ENCODE assay signal across 10 cellular contexts in genomic region chr19:4454952-4455738, GRCh38. TPM values are rescaled to one million over a fixed set of nuclear protein-coding genes. Genes with fewer than 3 reads are reported as not detected.
A peak's percentile ranks its signal among the peaks of the same experiment; 100 is the strongest.
DNase-seq lines count a peak whose midpoint lies in the region; ATAC-seq and TF ChIP-seq lines count a peak whose summit lies in the region.
"Had no signal": no experiment of that assay in that cellular context is flagged by ENCODE, and none has a peak within 500 bp of the region (broad histone marks: within the 10 kb centered on the region; RNA-seq: fewer than 3 reads in every experiment).

No MANE protein-coding gene starts in this region.

- H3K27me3 ChIP-seq in NT2/D1 (ENCODE audit: insufficient read depth, insufficient read length) (no peaks in the 10 kb centered on the region), neural progenitor cell (no peaks in the 10 kb centered on the region)

- H3K27me3 Mint-ChIP-seq in neural progenitor cell (ENCODE audit: insufficient read depth, low read depth): peaks cover 6% of the 10 kb centered on the region
- peaks cover 14% of the 10 kb centered on the region for H3K27me3 Mint-ChIP-seq in endothelial cell (ENCODE audit: unreplicated experiment)
- H3K27me3 Mint-ChIP-seq: IgD-negative memory B cell had no signal

- H3K4me3 Mint-ChIP-seq in neural progenitor cell (peak overlapping the region; percentile 72), endothelial cell (ENCODE audit: unreplicated experiment) (no peak overlapping the region)

- H3K27ac Mint-ChIP-seq in neural progenitor cell: no peak overlapping the region
- H3K27ac Mint-ChIP-seq in endothelial cell (ENCODE audit: unreplicated experiment): no peak overlapping the region

- H3K4me1 Mint-ChIP-seq in neural progenitor cell (peaks cover 24% of the 10 kb centered on the region), endothelial cell (ENCODE audit: unreplicated experiment) (peaks cover 12% of the 10 kb centered on the region)

- no peaks in the 10 kb centered on the region for H3K79me2 ChIP-seq in neural progenitor cell (ENCODE audit: low read depth)

- H3K27ac ChIP-seq in neural progenitor cell: no peak overlapping the region

- peak; percentile 75 for DNase-seq in AG20443 (ENCODE audit: low spot score)
- DNase-seq in NT2/D1 (ENCODE audit: low read depth, low spot score): no peak
- DNase-seq in epithelial cell of proximal tubule (ENCODE audit: low read depth): no peak
- DNase-seq in neural progenitor cell (ENCODE audit: low spot score): no peak
- no peak for DNase-seq in endothelial cell (ENCODE audit: low spot score)
- DNase-seq in NCI-H1694 (lab: John Stamatoyannopoulos, UW): no peak
- DNase-seq in NCI-H524 (lab: John Stamatoyannopoulos, UW): no peak
- DNase-seq: activated CD4-positive, alpha-beta T cell treated with anti-CD3 and anti-CD28 coated beads, Interleukin-2, amount 50 U/mL, for 1 hour had no signal

- peak overlapping the region; percentile 96 for H3K4me2 ChIP-seq in neural progenitor cell

- no peak for TF ChIP-seq CTCF in epithelial cell of proximal tubule (conservative IDR thresholded peaks at IDR 0.05; ENCODE audit: low read depth, low read length)
- no peak for TF ChIP-seq CTCF in neural progenitor cell (IDR thresholded peaks at IDR 0.05)
- TF ChIP-seq CTCF in endothelial cell (IDR thresholded peaks at IDR 0.05; ENCODE audit: unreplicated experiment): no peak

- H3K36me3 ChIP-seq in NT2/D1 (ENCODE audit: insufficient read depth, insufficient read length, low read length) (peaks cover 32% of the 10 kb centered on the region), neural progenitor cell (no peaks in the 10 kb centered on the region)

- no peak overlapping the region for H2AFZ ChIP-seq in neural progenitor cell (replicated peaks)

- H3K4me1 ChIP-seq in NT2/D1 (ENCODE audit: insufficient read depth, insufficient read length): peaks cover 24% of the 10 kb centered on the region
- H3K4me1 ChIP-seq in neural progenitor cell: peaks cover 16% of the 10 kb centered on the region

- ATAC-seq in GM21619 (IDR thresholded peaks at IDR 0.05; ENCODE audit: unreplicated experiment): no peak

- H3K9me3 ChIP-seq in NT2/D1 (ENCODE audit: insufficient read depth, low read length) (no peaks in the 10 kb centered on the region), neural progenitor cell (ENCODE audit: low read depth) (no peaks in the 10 kb centered on the region)

- peaks cover 2% of the 10 kb centered on the region for H3K36me3 Mint-ChIP-seq in neural progenitor cell
- H3K36me3 Mint-ChIP-seq in endothelial cell (ENCODE audit: low read depth, unreplicated experiment): peaks cover 4% of the 10 kb centered on the region
- H3K36me3 Mint-ChIP-seq: IgD-negative memory B cell had no signal

- H4K20me1 ChIP-seq in neural progenitor cell (ENCODE audit: low read depth): peaks cover 10% of the 10 kb centered on the region

- H3K9ac ChIP-seq in NT2/D1 (ENCODE audit: insufficient read length, low read depth) (peak overlapping the region; percentile 88), neural progenitor cell (no peak overlapping the region)

- peaks cover 31% of the 10 kb centered on the region for H3F3A ChIP-seq in neural progenitor cell (ENCODE audit: low read depth)

- no peaks in the 10 kb centered on the region for H3K9me3 Mint-ChIP-seq in neural progenitor cell
- H3K9me3 Mint-ChIP-seq in endothelial cell (ENCODE audit: unreplicated experiment): no peaks in the 10 kb centered on the region
- H3K9me3 Mint-ChIP-seq: IgD-negative memory B cell had no signal

- no peak overlapping the region for H3K4me3 ChIP-seq in NT2/D1 (ENCODE audit: insufficient read length, low read depth)
- H3K4me3 ChIP-seq in epithelial cell of proximal tubule (ENCODE audit: low read depth, low read length): peak overlapping the region; percentile 94
- H3K4me3 ChIP-seq in neural progenitor cell: no peak overlapping the region

RNA-seq across cellular contexts. Expression of gene UBXN6, which starts 2.4 kb away (rescaled TPM):
- 40.9 and 62.4 TPM in 2 replicates for total RNA-seq in epithelial cell of proximal tubule
- total RNA-seq in neural progenitor cell (ENCODE audit: low replicate concordance): 24.9 and 42.7 TPM in 2 replicates
- 45.7 TPM for total RNA-seq in endothelial cell (ENCODE audit: unreplicated experiment)

RNA-seq across cellular contexts. Expression of gene HDGFL2, which starts 17.0 kb away (rescaled TPM):
- 91.8 and 93.8 TPM in 2 replicates for total RNA-seq in epithelial cell of proximal tubule
- total RNA-seq in neural progenitor cell (ENCODE audit: low replicate concordance): 36.0 and 166 TPM in 2 replicates
- total RNA-seq in endothelial cell (ENCODE audit: unreplicated experiment): 107 TPM

RNA-seq across cellular contexts. Expression of gene CHAF1A, which starts 52.7 kb away (rescaled TPM):
- 36.7 and 50.2 TPM in 2 replicates for total RNA-seq in epithelial cell of proximal tubule
- 37.5 and 82.1 TPM in 2 replicates for total RNA-seq in neural progenitor cell (ENCODE audit: low replicate concordance)
- 29.8 TPM for total RNA-seq in endothelial cell (ENCODE audit: unreplicated experiment)

RNA-seq across cellular contexts. Expression of gene SH3GL1, which starts 54.8 kb away (rescaled TPM):
- total RNA-seq in epithelial cell of proximal tubule (66.5 and 109 TPM in 2 replicates), neural progenitor cell (ENCODE audit: low replicate concordance) (25.3 and 87.0 TPM in 2 replicates), endothelial cell (ENCODE audit: unreplicated experiment) (128 TPM)
